ENCODE assay signal across 9 cellular contexts in genomic region chr10:92124524-92125168, GRCh38.
DNase-seq lines count a peak whose midpoint lies in the region; ATAC-seq, FAIRE-seq and TF ChIP-seq lines count a peak whose summit lies in the region.
"Had no signal": no experiment of that assay in that cellular context is flagged by ENCODE, and none has a peak within 500 bp of the region (broad histone marks: within the 10 kb centered on the region; RNA-seq: fewer than 3 reads in every experiment).

No MANE protein-coding gene starts in this region.

- no peak for DNase-seq in H54 (ENCODE audit: insufficient read length, low spot score)
- peak; percentile 51 to 77 (median 72) for DNase-seq in body of pancreas
- peak; percentile 30 for DNase-seq in left ventricle myocardium superior
- no peak for DNase-seq in sciatic nerve (ENCODE audit: low spot score)
- no peak for DNase-seq in HUDEP-2 (lab: John Stamatoyannopoulos, UW; ENCODE audit: unreplicated experiment in 76 of 76)
- DNase-seq in amygdala (lab: John Stamatoyannopoulos, UW): no peak
- no peak for DNase-seq in NCI-H2107 (lab: John Stamatoyannopoulos, UW)
- no peak for DNase-seq in AG20443 (ENCODE audit: low spot score)
- DNase-seq: stimulated activated CD4-positive, alpha-beta T cell treated with anti-CD3 and anti-CD28 coated beads, Interleukin-2, amount 100 ng/mL, for 48 hours had no signal

- TF ChIP-seq CTCF in body of pancreas (IDR thresholded peaks at IDR 0.05): no peak

- peak; percentile 66 for ATAC-seq in body of pancreas
- peak; percentile 72 for ATAC-seq in left ventricle myocardium superior
- peak; percentile 73 for ATAC-seq in sciatic nerve

- no peaks in the 10 kb centered on the region for H3K36me3 ChIP-seq in body of pancreas (replicated peaks in 1 of 2; ENCODE audit: insufficient read depth in 1 of 2, low read depth in 2 of 2)

- intact Hi-C loops in body of pancreas (cut with DNase I) (no loop called here), left ventricle myocardium superior (cut with micrococcal nuclease) (no loop called here), sciatic nerve (cut with DNase I) (no loop called here)

- no peak overlapping the region for H3K4me3 ChIP-seq in body of pancreas

- H3K4me1 ChIP-seq in body of pancreas: peaks cover 61% of the 10 kb centered on the region

- H3K27me3 ChIP-seq in body of pancreas: no peaks in the 10 kb centered on the region

- H3K27ac ChIP-seq in body of pancreas: peak overlapping the region; percentile 72 to 91 (median 84)

- peak; percentile 94 for FAIRE-seq in H54 (lab: Jason Lieb, UNC)

- 6 to 8% methylated on average over 3 of the region's 3 CpGs for WGBS in body of pancreas, 2 donors

- TF ChIP-seq POLR2A in H54 (IDR thresholded peaks at IDR 0.05; ENCODE audit: low read depth, low read length): no peak
- TF ChIP-seq POLR2A in body of pancreas (IDR thresholded peaks at IDR 0.05): no peak

- no peaks in the 10 kb centered on the region for H3K9me3 ChIP-seq in body of pancreas

Comparison
In these comparisons a context has a peak if more than half of its experiments do, and no peak if none do; other contexts are left out.
1. DNase-seq: peak in body of pancreas (4 of 4) and left ventricle myocardium superior (single experiment); none in H54 (single experiment), sciatic nerve (single experiment), HUDEP-2 (0 of 76), amygdala (0 of 56), NCI-H2107 (single experiment) and AG20443 (single experiment).
2. Peak in every context shown above with its lines, with median percentiles within 50 percentile points of each other: ATAC-seq.